ENCODE assay signal across 35 cellular contexts in genomic region chr10:104784452-104784851, GRCh38.
"Had no signal": no experiment of that assay in that cellular context is flagged by ENCODE, and none has a peak within 500 bp of the region (broad histone marks: within the 10 kb centered on the region; RNA-seq: fewer than 3 reads in every experiment).

No MANE protein-coding gene starts in this region.

- H3K36me3 ChIP-seq: adrenal gland, brain microvascular endothelial cell, breast epithelium had no signal

- H3K4me3 ChIP-seq: adrenal gland, body of pancreas, breast epithelium had no signal

- H3K27ac ChIP-seq: adrenal gland, body of pancreas, brain microvascular endothelial cell, breast epithelium, VCaP had no signal

- H3K4me1 ChIP-seq: adrenal gland, body of pancreas, breast epithelium had no signal

- H3K9me3 ChIP-seq: adrenal gland, body of pancreas, breast epithelium had no signal

- H3K4me3 Mint-ChIP-seq: activated B cell treated with CpG ODN at 0.5 μM for 24 hours; activated CD4-positive, alpha-beta memory T cell treated with anti-CD3 and anti-CD28 coated beads for 36 hours; activated CD4-positive, alpha-beta T cell treated with anti-CD3 and anti-CD28 coated beads, Interleukin-2, amount 10 ng/mL, durations not matched to agents 24 days and 14 days; activated naive CD4-positive, alpha-beta T cell treated with anti-CD3 and anti-CD28 coated beads for 36 hours; activated naive CD8-positive, alpha-beta T cell treated with anti-CD3 and anti-CD28 coated beads for 36 hours; activated T-cell treated with anti-CD3 and anti-CD28 coated beads, Interleukin-2, amount 50 U/mL, for 4 hours; activated T-cell treated with anti-CD3 and anti-CD28 coated beads, Interleukin-2, amount 50 U/mL, for 72 hours; activated T-helper 1 cell treated with anti-CD3 and anti-CD28 coated beads, Interleukin-12 subunit alpha, Interleukin-12 subunit beta, Interleukin-2, Interleukin-4 antibody, amounts not matched to agents 30 ng/mL and 10 ng/mL and 1 ng/mL, durations not matched to agents 14 hours and 24 hours and 36 hours; activated T-helper 17 cell treated with anti-CD3 and anti-CD28 coated beads, Interleukin-2, amount 50 U/mL, for 72 hours; T-helper 1 cell treated with Interleukin-12 subunit alpha and Interleukin-12 subunit beta and Interleukin-4 antibody, amounts not matched to agents 30 μg/mL and 1 μg/mL, for 36 hours; T-helper 2 cell treated with Interferon-gamma antibody and Interleukin-4, amounts not matched to agents 5 μg/mL and 100 μg/mL, for 36 hours had no signal

- H3K27ac Mint-ChIP-seq: activated B cell treated with CpG ODN at 0.5 μM for 24 hours; activated CD4-positive, alpha-beta memory T cell treated with anti-CD3 and anti-CD28 coated beads for 36 hours; activated CD4-positive, alpha-beta T cell treated with anti-CD3 and anti-CD28 coated beads, Interleukin-2, amount 10 ng/mL, durations not matched to agents 24 days and 14 days; activated naive CD4-positive, alpha-beta T cell treated with anti-CD3 and anti-CD28 coated beads for 36 hours; activated naive CD4-positive, alpha-beta T cell treated with anti-CD3 and anti-CD28 coated beads, Interleukin-2, amount 50 U/mL, for 72 hours; activated naive CD8-positive, alpha-beta T cell treated with anti-CD3 and anti-CD28 coated beads for 36 hours; activated T-cell treated with anti-CD3 and anti-CD28 coated beads, Interleukin-2, amount 50 U/mL, for 72 hours; activated T-helper 1 cell treated with anti-CD3 and anti-CD28 coated beads, Interleukin-12 subunit alpha, Interleukin-12 subunit beta, Interleukin-2, Interleukin-4 antibody, amounts not matched to agents 30 ng/mL and 10 ng/mL and 1 ng/mL, durations not matched to agents 14 hours and 24 hours and 36 hours; activated T-helper 17 cell treated with anti-CD3 and anti-CD28 coated beads, Interleukin-2, amount 50 U/mL, for 72 hours; T-helper 1 cell treated with Interleukin-12 subunit alpha and Interleukin-12 subunit beta and Interleukin-4 antibody, amounts not matched to agents 30 μg/mL and 1 μg/mL, for 36 hours; T-helper 2 cell treated with Interferon-gamma antibody and Interleukin-4, amounts not matched to agents 5 μg/mL and 100 μg/mL, for 36 hours had no signal

- H3K4me1 Mint-ChIP-seq: activated B cell treated with CpG ODN at 0.5 μM for 24 hours; activated CD4-positive, alpha-beta T cell treated with anti-CD3 and anti-CD28 coated beads, Interleukin-2, amount 10 ng/mL, durations not matched to agents 24 days and 14 days; activated naive CD8-positive, alpha-beta T cell treated with anti-CD3 and anti-CD28 coated beads for 36 hours; activated T-helper 17 cell treated with anti-CD3 and anti-CD28 coated beads, Interleukin-2, amount 50 U/mL, for 72 hours had no signal

- H3K27me3 Mint-ChIP-seq: activated CD4-positive, alpha-beta T cell treated with anti-CD3 and anti-CD28 coated beads, Interleukin-2, amount 10 ng/mL, durations not matched to agents 24 days and 14 days had no signal

- ATAC-seq: activated naive CD4-positive, alpha-beta T cell treated with anti-CD3 and anti-CD28 coated beads, Interleukin-2, amount 50 U/mL, for 72 hours; activated T-cell treated with anti-CD3 and anti-CD28 coated beads, Interleukin-2, amount 50 U/mL, for 4 hours; activated T-cell treated with anti-CD3 and anti-CD28 coated beads, Interleukin-2, amount 50 U/mL, for 72 hours; activated T-helper 17 cell treated with anti-CD3 and anti-CD28 coated beads, Interleukin-2, amount 50 U/mL, for 72 hours; body of pancreas had no signal

- H3K9me3 Mint-ChIP-seq: activated CD4-positive, alpha-beta memory T cell treated with anti-CD3 and anti-CD28 coated beads for 36 hours; activated CD4-positive, alpha-beta T cell treated with anti-CD3 and anti-CD28 coated beads, Interleukin-2, amount 10 ng/mL, durations not matched to agents 24 days and 14 days; activated naive CD4-positive, alpha-beta T cell treated with anti-CD3 and anti-CD28 coated beads for 36 hours; activated naive CD8-positive, alpha-beta T cell treated with anti-CD3 and anti-CD28 coated beads for 36 hours; activated T-cell treated with anti-CD3 and anti-CD28 coated beads, Interleukin-2, amount 50 U/mL, for 72 hours; activated T-helper 1 cell treated with anti-CD3 and anti-CD28 coated beads, Interleukin-12 subunit alpha, Interleukin-12 subunit beta, Interleukin-2, Interleukin-4 antibody, amounts not matched to agents 30 ng/mL and 10 ng/mL and 1 ng/mL, durations not matched to agents 14 hours and 24 hours and 36 hours; activated T-helper 17 cell treated with anti-CD3 and anti-CD28 coated beads, Interleukin-2, amount 50 U/mL, for 72 hours; T-helper 1 cell treated with Interleukin-12 subunit alpha and Interleukin-12 subunit beta and Interleukin-4 antibody, amounts not matched to agents 30 μg/mL and 1 μg/mL, for 36 hours; T-helper 2 cell treated with Interferon-gamma antibody and Interleukin-4, amounts not matched to agents 5 μg/mL and 100 μg/mL, for 36 hours had no signal

- H3K36me3 Mint-ChIP-seq: activated CD4-positive, alpha-beta memory T cell treated with anti-CD3 and anti-CD28 coated beads for 36 hours; activated naive CD4-positive, alpha-beta T cell treated with anti-CD3 and anti-CD28 coated beads, Interleukin-2, amount 50 U/mL, for 72 hours; activated naive CD8-positive, alpha-beta T cell treated with anti-CD3 and anti-CD28 coated beads for 36 hours had no signal

- H3K27me3 ChIP-seq: adrenal gland, body of pancreas, brain microvascular endothelial cell had no signal

- DNase-seq: activated B cell treated with CpG ODN at 0.5 μM for 24 hours; activated CD4-positive, alpha-beta memory T cell treated with anti-CD3 and anti-CD28 coated beads for 36 hours; activated CD4-positive, alpha-beta T cell treated with anti-CD3 and anti-CD28 coated beads for 4 hours; activated CD4-positive, alpha-beta T cell treated with anti-CD3 and anti-CD28 coated beads, Interleukin-2, amount 10 ng/mL, durations not matched to agents 24 days and 14 days; activated CD4-positive, alpha-beta T cell treated with anti-CD3 and anti-CD28 coated beads, Interleukin-2, amount 50 U/mL, for 1 hour; activated CD4-positive, alpha-beta T cell treated with anti-CD3 and anti-CD28 coated beads, Interleukin-2, amount 50 U/mL, for 4 hours; activated CD4-positive, CD25-positive, alpha-beta regulatory T cell treated with anti-CD3 and anti-CD28 coated beads, Interleukin-2, amount 50 U/mL, for 72 hours; activated CD8-positive, alpha-beta memory T cell treated with anti-CD3 and anti-CD28 coated beads, Interleukin-2, amount 50 U/mL, for 4 hours; activated effector memory CD4-positive, alpha-beta T cell treated with anti-CD3 and anti-CD28 coated beads, Interleukin-2, amount 50 U/mL, for 16 hours; activated gamma-delta T cell treated with Interleukin-2 at 50 U/mL for 16 hours; activated naive CD4-positive, alpha-beta T cell; activated naive CD4-positive, alpha-beta T cell treated with anti-CD3 and anti-CD28 coated beads for 36 hours; activated naive CD4-positive, alpha-beta T cell treated with anti-CD3 and anti-CD28 coated beads, Interleukin-2, amount 50 U/mL, for 16 hours; activated naive CD8-positive, alpha-beta T cell treated with anti-CD3 and anti-CD28 coated beads for 36 hours; activated T-cell treated with anti-CD3 and anti-CD28 coated beads for 4 hours; activated T-cell treated with anti-CD3 and anti-CD28 coated beads, Interleukin-2, amount 50 U/mL, for 1 hour; activated T-cell treated with anti-CD3 and anti-CD28 coated beads, Interleukin-2, amount 50 U/mL, for 4 hours; activated T-cell treated with anti-CD3 and anti-CD28 coated beads, Interleukin-2, amount 50 U/mL, for 72 hours; adrenal gland; amniotic stem cell; aorta; body of pancreas; brain microvascular endothelial cell; central memory CD4-positive, alpha-beta T cell; SW 1271; T-helper 1 cell; T-helper 2 cell; T-helper 9 cell had no signal
